10 cellular contexts compared by ENCODE assay signal in genomic region chr11:783581-784015, GRCh38. TPM values are rescaled to one million over a fixed set of nuclear protein-coding genes. Genes with fewer than 3 reads are reported as not detected.
A peak's percentile ranks its signal among the peaks of the same experiment; 100 is the strongest.
DNase-seq lines count a peak whose midpoint lies in the region; ATAC-seq, FAIRE-seq and TF ChIP-seq lines count a peak whose summit lies in the region.
"Had no signal": no experiment of that assay in that cellular context is flagged by ENCODE, and none has a peak within 500 bp of the region (broad histone marks: within the 10 kb centered on the region; RNA-seq: fewer than 3 reads in every experiment).

No MANE protein-coding gene starts in this region.

- peaks cover 40% of the 10 kb centered on the region for H4K20me1 ChIP-seq in smooth muscle cell (ENCODE audit: low read depth)

- peaks cover 2% of the 10 kb centered on the region for H3K4me1 ChIP-seq in smooth muscle cell (ENCODE audit: low read depth)

- peak overlapping the region; percentile 63 for H3K4me2 ChIP-seq in smooth muscle cell

- H3K27me3 ChIP-seq in bronchial epithelial cell (ENCODE audit: control insufficient read depth, insufficient read depth, low read length) (no peaks in the 10 kb centered on the region), smooth muscle cell (ENCODE audit: low read depth) (no peaks in the 10 kb centered on the region)

- TF ChIP-seq CTCF in bronchial epithelial cell (IDR thresholded peaks at IDR 0.05; ENCODE audit: insufficient read depth, low read length, severe bottlenecking) (peak; percentile 94), smooth muscle cell (IDR thresholded peaks at IDR 0.05; ENCODE audit: borderline replicate concordance, insufficient read depth, poor library complexity, severe bottlenecking) (peak; percentile 61)

- H2AFZ ChIP-seq in smooth muscle cell (ENCODE audit: low read depth), result no peak overlapping the region

- H3K36me3 ChIP-seq in bronchial epithelial cell (ENCODE audit: control insufficient read depth, insufficient read depth, low read length) (peaks cover 8% of the 10 kb centered on the region), smooth muscle cell (ENCODE audit: low read depth) (no peaks in the 10 kb centered on the region)

- DNase-seq in NCI-H2171 treated with DMSO at 0.1 percent for 48 hours (lab: John Stamatoyannopoulos, UW) (peak; percentile 91), bronchial epithelial cell (ENCODE audit: low read depth) (peak; percentile 77), inferior parietal cortex (ENCODE audit: extremely low spot score) (peak; percentile 79), smooth muscle cell (lab: John Stamatoyannopoulos, UW; ENCODE audit: unreplicated experiment) (peak; percentile 55), KG1 (lab: John Stamatoyannopoulos, UW) (no peak)
- DNase-seq: naive B cell had no signal

- no peak overlapping the region for H3K9ac ChIP-seq in smooth muscle cell (ENCODE audit: low read depth)

- FAIRE-seq in G401.6 (lab: Jason Lieb, UNC), result peak; percentile 96
- no peak for FAIRE-seq in bronchial epithelial cell (lab: Jason Lieb, UNC)

- ATAC-seq in HG03439 (IDR thresholded peaks at IDR 0.05; ENCODE audit: unreplicated experiment), result no peak
- no peak for ATAC-seq in HG02981 (IDR thresholded peaks at IDR 0.05; ENCODE audit: unreplicated experiment)

- no peaks in the 10 kb centered on the region for H3F3A ChIP-seq in smooth muscle cell (ENCODE audit: low read depth)

- no peak overlapping the region for H3K27ac ChIP-seq in smooth muscle cell (ENCODE audit: low read depth)

- H3K4me3 ChIP-seq in bronchial epithelial cell (ENCODE audit: low read depth, low read length), result no peak overlapping the region
- H3K4me3 ChIP-seq in smooth muscle cell, result no peak overlapping the region

- WGBS in smooth muscle cell (ENCODE audit: low lambda C conversion rate), result 8% methylated on average over 24 of the region's 24 CpGs

- H3K79me2 ChIP-seq in smooth muscle cell (ENCODE audit: low read depth), result no peaks in the 10 kb centered on the region

- H3K9me3 ChIP-seq in smooth muscle cell (replicated peaks; ENCODE audit: low read depth), result no peaks in the 10 kb centered on the region

RNA-seq across cellular contexts. Expression of gene CEND1, which starts 6.3 kb away (rescaled TPM):
- total RNA-seq in bronchial epithelial cell (not detected in 2 replicates), smooth muscle cell (not detected in 2 replicates)
- 0.13 and 0.38 TPM in 2 replicates for polyA plus RNA-seq in smooth muscle cell
- total RNA-seq: M059J had no signal

RNA-seq across cellular contexts. Expression of gene GATD1, which starts 6.3 kb away (rescaled TPM):
- total RNA-seq in bronchial epithelial cell (17.9 and 18.7 TPM in 2 replicates), smooth muscle cell (12.9 and 18.5 TPM in 2 replicates)
- 11.7 and 20.2 TPM in 2 replicates for polyA plus RNA-seq in smooth muscle cell

RNA-seq across cellular contexts. Expression of gene SLC25A22, which starts 14.5 kb away (rescaled TPM):
- total RNA-seq in bronchial epithelial cell (4.4 and 5.3 TPM in 2 replicates), smooth muscle cell (6.9 and 7.0 TPM in 2 replicates)
- 19.5 and 25.2 TPM in 2 replicates for polyA plus RNA-seq in smooth muscle cell

RNA-seq across cellular contexts. Expression of gene PIDD1, which starts 21.4 kb away (rescaled TPM):
- total RNA-seq in bronchial epithelial cell (4.4 and 5.0 TPM in 2 replicates), smooth muscle cell (8.7 and 11.8 TPM in 2 replicates)
- polyA plus RNA-seq in smooth muscle cell, result 22.3 and 44.9 TPM in 2 replicates

RNA-seq across cellular contexts. Expression of gene RPLP2, which starts 26.2 kb away (rescaled TPM):
- total RNA-seq in bronchial epithelial cell (211 and 353 TPM in 2 replicates), smooth muscle cell (472 and 511 TPM in 2 replicates)
- 622 and 701 TPM in 2 replicates for polyA plus RNA-seq in smooth muscle cell
